21 cellular contexts compared by ENCODE assay signal in the genomic region with DNA sequence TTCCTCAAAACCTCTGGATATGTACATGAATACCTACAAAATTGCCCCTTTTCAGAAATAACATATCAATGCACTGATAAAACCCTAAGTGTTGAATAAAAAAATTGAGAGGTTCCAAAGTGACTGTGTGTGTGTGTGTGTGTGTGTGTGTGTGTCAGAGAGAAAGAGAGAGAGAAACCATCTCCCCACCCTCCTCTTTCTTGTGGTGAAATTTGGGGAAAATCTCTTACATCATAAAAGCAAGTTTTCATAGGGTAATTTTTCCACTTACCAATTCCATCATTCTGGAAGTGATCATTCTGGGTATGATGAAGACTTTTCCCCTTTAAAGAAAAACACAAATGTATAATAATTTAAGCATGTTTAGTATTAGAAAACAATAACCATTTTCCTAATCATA.
DNase-seq lines count a peak whose midpoint lies in the region; ATAC-seq and TF ChIP-seq lines count a peak whose summit lies in the region.
"Had no signal": no experiment of that assay in that cellular context is flagged by ENCODE, and none has a peak within 500 bp of the region (broad histone marks: within the 10 kb centered on the region; RNA-seq: fewer than 3 reads in every experiment).

No MANE protein-coding gene starts in this region.

- peaks cover 13 to 30% (median 28%) of the 10 kb centered on the region in 5 donors for H3K36me3 ChIP-seq in subcutaneous abdominal adipose tissue (ENCODE audit: control insufficient read depth in 5 of 5, insufficient read depth in 5 of 5, low read length in 5 of 5)

- no peak overlapping the region for H3K9ac ChIP-seq in subcutaneous abdominal adipose tissue (ENCODE audit: low read length in 5 of 5)
- H3K9ac ChIP-seq: BLaER1 had no signal

- ATAC-seq in activated CD8-positive, alpha-beta T cell treated with anti-CD3 and anti-CD28 coated beads for 36 hours = no peak
- ATAC-seq in activated CD8-positive, alpha-beta T cell treated with anti-CD3 and anti-CD28 coated beads, Interleukin-2, amount 10 ng/mL, durations not matched to agents 7 days and 5 days = no peak
- no peak for ATAC-seq in T-helper 17 cell
- ATAC-seq: A549 had no signal

- H3K9me3 Mint-ChIP-seq in activated CD8-positive, alpha-beta T cell treated with anti-CD3 and anti-CD28 coated beads for 36 hours = no peaks in the 10 kb centered on the region
- no peaks in the 10 kb centered on the region for H3K9me3 Mint-ChIP-seq in activated CD8-positive, alpha-beta T cell treated with anti-CD3 and anti-CD28 coated beads, Interleukin-2, amount 10 ng/mL, durations not matched to agents 7 days and 5 days (ENCODE audit: insufficient read depth)
- H3K9me3 Mint-ChIP-seq in activated naive CD4-positive, alpha-beta T cell treated with anti-CD3 and anti-CD28 coated beads, Interleukin-2, amount 50 U/mL, for 24 hours = no peaks in the 10 kb centered on the region
- peaks cover 2% of the 10 kb centered on the region for H3K9me3 Mint-ChIP-seq in activated naive CD4-positive, alpha-beta T cell treated with anti-CD3 and anti-CD28 coated beads for 36 hours
- H3K9me3 Mint-ChIP-seq: CD14-positive monocyte; CD4-positive, CD25-positive, alpha-beta regulatory T cell; CD8-positive, alpha-beta memory T cell had no signal

- CTCF ChIA-PET in activated CD8-positive, alpha-beta T cell treated with anti-CD3 and anti-CD28 coated beads for 36 hours (lab: Charles Lee) = no interaction called here
- CTCF ChIA-PET in activated CD8-positive, alpha-beta T cell treated with anti-CD3 and anti-CD28 coated beads, Interleukin-2, amount 10 ng/mL, durations not matched to agents 7 days and 5 days (lab: Charles Lee) = no interaction called here
- CTCF ChIA-PET in activated naive CD4-positive, alpha-beta T cell treated with anti-CD3 and anti-CD28 coated beads for 36 hours (lab: Charles Lee) = no interaction called here

- no peak overlapping the region for H3K4me3 Mint-ChIP-seq in activated CD8-positive, alpha-beta T cell treated with anti-CD3 and anti-CD28 coated beads for 36 hours
- H3K4me3 Mint-ChIP-seq in activated CD8-positive, alpha-beta T cell treated with anti-CD3 and anti-CD28 coated beads, Interleukin-2, amount 10 ng/mL, durations not matched to agents 7 days and 5 days = no peak overlapping the region
- no peak overlapping the region for H3K4me3 Mint-ChIP-seq in activated naive CD4-positive, alpha-beta T cell treated with anti-CD3 and anti-CD28 coated beads, Interleukin-2, amount 50 U/mL, for 24 hours
- no peak overlapping the region for H3K4me3 Mint-ChIP-seq in activated naive CD4-positive, alpha-beta T cell treated with anti-CD3 and anti-CD28 coated beads for 36 hours
- no peak overlapping the region for H3K4me3 Mint-ChIP-seq in T-helper 17 cell
- H3K4me3 Mint-ChIP-seq: CD14-positive monocyte; CD4-positive, alpha-beta memory T cell; CD4-positive, CD25-positive, alpha-beta regulatory T cell; CD8-positive, alpha-beta memory T cell had no signal

- TF ChIP-seq CTCF in activated CD8-positive, alpha-beta T cell treated with anti-CD3 and anti-CD28 coated beads for 36 hours (IDR thresholded peaks at IDR 0.05) = no peak

- no peaks in the 10 kb centered on the region for H3K27me3 Mint-ChIP-seq in activated CD8-positive, alpha-beta T cell treated with anti-CD3 and anti-CD28 coated beads for 36 hours
- H3K27me3 Mint-ChIP-seq in activated CD8-positive, alpha-beta T cell treated with anti-CD3 and anti-CD28 coated beads, Interleukin-2, amount 10 ng/mL, durations not matched to agents 7 days and 5 days (ENCODE audit: low read depth) = no peaks in the 10 kb centered on the region
- H3K27me3 Mint-ChIP-seq in activated naive CD4-positive, alpha-beta T cell treated with anti-CD3 and anti-CD28 coated beads, Interleukin-2, amount 50 U/mL, for 24 hours = no peaks in the 10 kb centered on the region
- H3K27me3 Mint-ChIP-seq in activated naive CD4-positive, alpha-beta T cell treated with anti-CD3 and anti-CD28 coated beads for 36 hours (ENCODE audit: low read depth) = no peaks in the 10 kb centered on the region
- no peaks in the 10 kb centered on the region for H3K27me3 Mint-ChIP-seq in T-helper 17 cell
- H3K27me3 Mint-ChIP-seq: CD4-positive, alpha-beta memory T cell; CD4-positive, CD25-positive, alpha-beta regulatory T cell; CD8-positive, alpha-beta memory T cell had no signal

- peaks cover 8% of the 10 kb centered on the region for H3K4me1 Mint-ChIP-seq in activated CD8-positive, alpha-beta T cell treated with anti-CD3 and anti-CD28 coated beads for 36 hours (ENCODE audit: low read depth)
- peaks cover 3% of the 10 kb centered on the region for H3K4me1 Mint-ChIP-seq in activated CD8-positive, alpha-beta T cell treated with anti-CD3 and anti-CD28 coated beads, Interleukin-2, amount 10 ng/mL, durations not matched to agents 7 days and 5 days (ENCODE audit: low read depth)
- H3K4me1 Mint-ChIP-seq in activated naive CD4-positive, alpha-beta T cell treated with anti-CD3 and anti-CD28 coated beads, Interleukin-2, amount 50 U/mL, for 24 hours = peaks cover 10% of the 10 kb centered on the region
- peaks cover 3% of the 10 kb centered on the region for H3K4me1 Mint-ChIP-seq in activated naive CD4-positive, alpha-beta T cell treated with anti-CD3 and anti-CD28 coated beads for 36 hours (ENCODE audit: low read depth)
- H3K4me1 Mint-ChIP-seq in T-helper 17 cell = peaks cover 10% of the 10 kb centered on the region

- H3K9me3 ChIP-seq in T-helper 17 cell (ENCODE audit: control insufficient read depth, low read length, poor library complexity, severe bottlenecking) (no peaks in the 10 kb centered on the region), subcutaneous abdominal adipose tissue (ENCODE audit: control insufficient read depth in 5 of 5, low read length in 5 of 5) (no peaks in the 10 kb centered on the region)
- H3K9me3 ChIP-seq: A549, BE2C, BLaER1, Caco-2 had no signal

- H3K4me3 ChIP-seq in subcutaneous abdominal adipose tissue (ENCODE audit: low read depth in 1 of 5, low read length in 5 of 5) = no peak overlapping the region
- H3K4me3 ChIP-seq: A549, BLaER1 had no signal

- no peak overlapping the region for H3K27ac Mint-ChIP-seq in activated CD8-positive, alpha-beta T cell treated with anti-CD3 and anti-CD28 coated beads for 36 hours
- no peak overlapping the region for H3K27ac Mint-ChIP-seq in activated CD8-positive, alpha-beta T cell treated with anti-CD3 and anti-CD28 coated beads, Interleukin-2, amount 10 ng/mL, durations not matched to agents 7 days and 5 days
- peak overlapping the region; percentile 12 for H3K27ac Mint-ChIP-seq in activated naive CD4-positive, alpha-beta T cell treated with anti-CD3 and anti-CD28 coated beads, Interleukin-2, amount 50 U/mL, for 24 hours
- no peak overlapping the region for H3K27ac Mint-ChIP-seq in activated naive CD4-positive, alpha-beta T cell treated with anti-CD3 and anti-CD28 coated beads for 36 hours
- peak overlapping the region; percentile 16 for H3K27ac Mint-ChIP-seq in T-helper 17 cell
- H3K27ac Mint-ChIP-seq: CD14-positive monocyte; CD8-positive, alpha-beta memory T cell had no signal

- peak; percentile 8 for DNase-seq in activated CD8-positive, alpha-beta T cell treated with anti-CD3 and anti-CD28 coated beads for 36 hours
- DNase-seq in activated CD8-positive, alpha-beta T cell treated with anti-CD3 and anti-CD28 coated beads, Interleukin-2, amount 10 ng/mL, durations not matched to agents 7 days and 5 days = no peak
- DNase-seq in activated naive CD4-positive, alpha-beta T cell treated with anti-CD3 and anti-CD28 coated beads for 36 hours = no peak
- DNase-seq in T-helper 17 cell (no peak), cardiac septum (ENCODE audit: low spot score) (no peak), COLO668 (lab: John Stamatoyannopoulos, UW; ENCODE audit: unreplicated experiment) (no peak)
- DNase-seq: BE2C; C1 segment of cervical spinal cord; Caco-2; Calu3; CD4-positive, alpha-beta memory T cell; CD4-positive, CD25-positive, alpha-beta regulatory T cell; CD8-positive, alpha-beta memory T cell; DMS79 treated with DMSO at 0.1 percent for 48 hours; GF-D8 had no signal

- H3K4me1 ChIP-seq in subcutaneous abdominal adipose tissue (ENCODE audit: control insufficient read depth in 5 of 5, insufficient read depth in 5 of 5, low read length in 5 of 5) = peaks cover 3 to 39% (median 12%) of the 10 kb centered on the region in 5 donors
- H3K4me1 ChIP-seq: A549, BLaER1, Caco-2 had no signal

- POLR2A ChIA-PET in activated CD8-positive, alpha-beta T cell treated with anti-CD3 and anti-CD28 coated beads for 36 hours (lab: Charles Lee) = no interaction called here
- POLR2A ChIA-PET in activated CD8-positive, alpha-beta T cell treated with anti-CD3 and anti-CD28 coated beads, Interleukin-2, amount 10 ng/mL, durations not matched to agents 7 days and 5 days (lab: Charles Lee) = no interaction called here

- H3K27me3 ChIP-seq in subcutaneous abdominal adipose tissue (ENCODE audit: control insufficient read depth in 5 of 5, insufficient read depth in 4 of 5, low read length in 5 of 5) = no peaks in the 10 kb centered on the region
- H3K27me3 ChIP-seq: BE2C, BLaER1 had no signal

- H3K27ac ChIP-seq in subcutaneous abdominal adipose tissue (ENCODE audit: low read depth, low read length) = peak overlapping the region; percentile 60
- H3K27ac ChIP-seq: 22Rv1, A549, BLaER1 had no signal

- peaks cover 39% of the 10 kb centered on the region for H3K36me3 Mint-ChIP-seq in activated CD8-positive, alpha-beta T cell treated with anti-CD3 and anti-CD28 coated beads for 36 hours (ENCODE audit: low read depth)
- H3K36me3 Mint-ChIP-seq in activated CD8-positive, alpha-beta T cell treated with anti-CD3 and anti-CD28 coated beads, Interleukin-2, amount 10 ng/mL, durations not matched to agents 7 days and 5 days (ENCODE audit: low read depth) = peaks cover 42% of the 10 kb centered on the region
- H3K36me3 Mint-ChIP-seq in activated naive CD4-positive, alpha-beta T cell treated with anti-CD3 and anti-CD28 coated beads, Interleukin-2, amount 50 U/mL, for 24 hours = peaks cover 30% of the 10 kb centered on the region
- peaks cover 27% of the 10 kb centered on the region for H3K36me3 Mint-ChIP-seq in activated naive CD4-positive, alpha-beta T cell treated with anti-CD3 and anti-CD28 coated beads for 36 hours (ENCODE audit: low read depth)
- peaks cover 6% of the 10 kb centered on the region for H3K36me3 Mint-ChIP-seq in T-helper 17 cell (ENCODE audit: low read depth)

- intact Hi-C loops in activated CD8-positive, alpha-beta T cell treated with anti-CD3 and anti-CD28 coated beads for 36 hours (cut with micrococcal nuclease) = no loop called here
- intact Hi-C loops in activated naive CD4-positive, alpha-beta T cell treated with anti-CD3 and anti-CD28 coated beads for 36 hours (cut with micrococcal nuclease) = no loop called here
- intact Hi-C loops in cardiac septum (cut with DNase I) = no loop called here

Comparison
In these comparisons a context has a peak if more than half of its experiments do, and no peak if none do; other contexts are left out.
1. H3K27ac Mint-ChIP-seq: peak in activated naive CD4-positive, alpha-beta T cell treated with anti-CD3 and anti-CD28 coated beads, Interleukin-2, amount 50 U/mL, for 24 hours (single experiment) and T-helper 17 cell (single experiment); none in activated CD8-positive, alpha-beta T cell treated with anti-CD3 and anti-CD28 coated beads for 36 hours (single experiment), activated CD8-positive, alpha-beta T cell treated with anti-CD3 and anti-CD28 coated beads, Interleukin-2, amount 10 ng/mL, durations not matched to agents 7 days and 5 days (single experiment) and activated naive CD4-positive, alpha-beta T cell treated with anti-CD3 and anti-CD28 coated beads for 36 hours (single experiment).